Comparison of ENCODE assay signal across 1 cellular context in genomic region chr14:100612879-100613455, GRCh38.
TF ChIP-seq lines count a peak whose summit lies in the region.

No MANE protein-coding gene starts in this region.

TF ChIP-seq in SK-N-SH, 30 proteins besides CTCF, POLR2A, EP300 and RAD21 (continued from another document):
- TF ChIP-seq NFIC (IDR thresholded peaks at IDR 0.05; ENCODE audit: borderline replicate concordance): no peak
- TF ChIP-seq JUND (IDR thresholded peaks at IDR 0.05): no peak
- TF ChIP-seq IRF3 (IDR thresholded peaks at IDR 0.05; ENCODE audit: low read depth, low read length): no peak
- TF ChIP-seq USF2 (IDR thresholded peaks at IDR 0.05; ENCODE audit: borderline replicate concordance, low read depth, low read length): no peak
